In the genomic region with DNA sequence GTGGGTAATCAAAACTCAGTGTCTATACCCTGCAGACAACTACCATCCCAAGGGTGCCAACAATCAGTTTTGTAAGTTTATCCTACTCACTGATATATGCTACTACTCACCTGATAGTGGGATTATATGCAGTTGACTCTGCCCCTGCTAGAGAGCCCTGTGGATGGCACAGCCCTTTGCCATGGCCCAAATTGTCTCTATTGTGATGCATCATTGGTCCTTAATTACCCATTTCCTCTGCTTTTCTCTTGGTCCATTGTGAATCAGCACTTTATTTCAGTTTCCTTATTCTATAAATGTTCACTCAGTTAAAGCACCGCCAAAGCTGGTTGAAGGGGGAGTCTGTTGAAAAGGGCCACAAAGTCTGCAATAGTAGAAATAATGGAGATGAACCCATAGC, we compare ENCODE assay signal across 23 cellular contexts. TPM values are rescaled to one million over a fixed set of nuclear protein-coding genes. Genes with fewer than 3 reads are reported as not detected.
"Had no signal": no experiment of that assay in that cellular context is flagged by ENCODE, and none has a peak within 500 bp of the region (broad histone marks: within the 10 kb centered on the region; RNA-seq: fewer than 3 reads in every experiment).

No MANE protein-coding gene starts in this region.

- H3K4me3 Mint-ChIP-seq: activated naive CD8-positive, alpha-beta T cell; memory B cell; nephron progenitor cell; T-helper 2 cell treated with Interferon-gamma antibody and Interleukin-4, amounts not matched to agents 5 μg/mL and 100 μg/mL, for 36 hours had no signal

- H3K27ac Mint-ChIP-seq: activated naive CD8-positive, alpha-beta T cell; memory B cell; nephron progenitor cell; T-helper 2 cell treated with Interferon-gamma antibody and Interleukin-4, amounts not matched to agents 5 μg/mL and 100 μg/mL, for 36 hours had no signal

- H3K27ac ChIP-seq: adrenal gland, ascending aorta, brain microvascular endothelial cell, pancreas, psoas muscle, upper lobe of left lung had no signal

- DNase-seq: activated gamma-delta T cell treated with Interleukin-2 at 50 U/mL for 16 hours; activated T-cell treated with anti-CD3 and anti-CD28 coated beads, Interleukin-2, amount 50 U/mL, for 1 hour; adrenal gland; brain microvascular endothelial cell; caudate nucleus; dermis blood vessel endothelial cell; effector CD8-positive, alpha-beta T cell; foreskin melanocyte; left colon; mucosa of descending colon; nephron progenitor cell; pancreas; psoas muscle; right cardiac atrium; stimulated activated CD4-positive, alpha-beta T cell treated with anti-CD3 and anti-CD28 coated beads, Interleukin-4, amount 100 ng/mL, for 4 hours; stimulated activated naive CD8-positive, alpha-beta T cell treated with anti-CD3 and anti-CD28 coated beads, Interleukin-15, Interleukin-2, amounts not matched to agents 100 U/mL and 50 U/mL, for 24 hours; upper lobe of left lung had no signal

- H3K9me3 Mint-ChIP-seq: memory B cell; nephron progenitor cell; T-helper 2 cell treated with Interferon-gamma antibody and Interleukin-4, amounts not matched to agents 5 μg/mL and 100 μg/mL, for 36 hours had no signal

- H3K36me3 ChIP-seq: adrenal gland, ascending aorta, brain microvascular endothelial cell, pancreas, upper lobe of left lung had no signal

- H3K4me3 ChIP-seq: adrenal gland, ascending aorta, mucosa of descending colon, pancreas, psoas muscle, upper lobe of left lung had no signal

- H3K27me3 ChIP-seq: adrenal gland, ascending aorta, brain microvascular endothelial cell, pancreas, upper lobe of left lung had no signal

- H3K27me3 Mint-ChIP-seq: activated naive CD8-positive, alpha-beta T cell had no signal

- H3K9me3 ChIP-seq: adrenal gland, ascending aorta, mucosa of descending colon, pancreas, psoas muscle, upper lobe of left lung had no signal

- H3K4me1 ChIP-seq: adrenal gland, ascending aorta, pancreas, psoas muscle, upper lobe of left lung had no signal

- H3K36me3 Mint-ChIP-seq: activated naive CD8-positive, alpha-beta T cell; memory B cell had no signal

RNA-seq across cellular contexts. Expression of a gene that starts 42.3 kb away (rescaled TPM):
- total RNA-seq: dermis blood vessel endothelial cell had no signal
- polyA plus RNA-seq: keratinocyte had no signal

RNA-seq across cellular contexts. Expression of a gene that starts 57.2 kb away (rescaled TPM):
- total RNA-seq: ascending aorta, dermis blood vessel endothelial cell, esophagus mucosa had no signal
- polyA plus RNA-seq: keratinocyte had no signal
